In genomic region chr6:99189823-99190721, GRCh38 we compare ENCODE assay signal across 12 cellular contexts.
A peak's percentile ranks its signal among the peaks of the same experiment; 100 is the strongest.
DNase-seq lines count a peak whose midpoint lies in the region; ATAC-seq and TF ChIP-seq lines count a peak whose summit lies in the region.
"Had no signal": no experiment of that assay in that cellular context is flagged by ENCODE, and none has a peak within 500 bp of the region (broad histone marks: within the 10 kb centered on the region; RNA-seq: fewer than 3 reads in every experiment).

No MANE protein-coding gene starts in this region.

- H3K27me3 ChIP-seq in sigmoid colon (no peaks in the 10 kb centered on the region), tibial nerve (no peaks in the 10 kb centered on the region)

- ATAC-seq in HG03045 (IDR thresholded peaks at IDR 0.05; ENCODE audit: unreplicated experiment): peak; percentile 98
- ATAC-seq in activated naive CD8-positive, alpha-beta T cell treated with anti-CD3 and anti-CD28 coated beads, Interleukin-2, amount 50 U/mL, for 24 hours: peak; percentile 61

- H3K36me3 Mint-ChIP-seq in activated naive CD8-positive, alpha-beta T cell treated with anti-CD3 and anti-CD28 coated beads, Interleukin-2, amount 50 U/mL, for 24 hours (ENCODE audit: low read depth): no peaks in the 10 kb centered on the region

- no peak for TF ChIP-seq EP300 in sigmoid colon (IDR thresholded peaks at IDR 0.05)
- TF ChIP-seq EP300 in tibial nerve (IDR thresholded peaks at IDR 0.05): no peak

- H3K4me1 ChIP-seq in sigmoid colon: peaks cover 0 to 8% (median 3%) of the 10 kb centered on the region in 4 donors
- H3K4me1 ChIP-seq in tibial nerve: no peaks in the 10 kb centered on the region

- no peaks in the 10 kb centered on the region for H3K36me3 ChIP-seq in sigmoid colon
- no peaks in the 10 kb centered on the region for H3K36me3 ChIP-seq in tibial nerve

- WGBS in sigmoid colon, 2 donors: 75 to 77% methylated on average over 7 of the region's 7 CpGs
- WGBS in tibial nerve, 2 donors: 58 to 69% methylated on average over 7 of the region's 7 CpGs

- H3K4me3 Mint-ChIP-seq in activated naive CD8-positive, alpha-beta T cell treated with anti-CD3 and anti-CD28 coated beads, Interleukin-2, amount 50 U/mL, for 24 hours: no peak overlapping the region
- H3K4me3 Mint-ChIP-seq: T-helper 1 cell treated with Interleukin-12 subunit alpha and Interleukin-12 subunit beta and Interleukin-4 antibody, amounts not matched to agents 30 μg/mL and 1 μg/mL, for 36 hours had no signal

- no peak overlapping the region for H3K4me3 ChIP-seq in sigmoid colon
- no peak overlapping the region for H3K4me3 ChIP-seq in tibial nerve

- no peak for TF ChIP-seq POLR2A in sigmoid colon (IDR thresholded peaks at IDR 0.05)
- TF ChIP-seq POLR2A in tibial nerve (IDR thresholded peaks at IDR 0.05): no peak

- peaks cover 15% of the 10 kb centered on the region for H3K27me3 Mint-ChIP-seq in activated naive CD8-positive, alpha-beta T cell treated with anti-CD3 and anti-CD28 coated beads, Interleukin-2, amount 50 U/mL, for 24 hours

- no peak overlapping the region for H3K27ac Mint-ChIP-seq in activated naive CD8-positive, alpha-beta T cell treated with anti-CD3 and anti-CD28 coated beads, Interleukin-2, amount 50 U/mL, for 24 hours
- H3K27ac Mint-ChIP-seq: T-helper 1 cell treated with Interleukin-12 subunit alpha and Interleukin-12 subunit beta and Interleukin-4 antibody, amounts not matched to agents 30 μg/mL and 1 μg/mL, for 36 hours had no signal

- peaks cover 4% of the 10 kb centered on the region for H3K4me1 Mint-ChIP-seq in activated naive CD8-positive, alpha-beta T cell treated with anti-CD3 and anti-CD28 coated beads, Interleukin-2, amount 50 U/mL, for 24 hours

- H3K9me3 Mint-ChIP-seq in activated naive CD8-positive, alpha-beta T cell treated with anti-CD3 and anti-CD28 coated beads, Interleukin-2, amount 50 U/mL, for 24 hours: no peaks in the 10 kb centered on the region
- H3K9me3 Mint-ChIP-seq: T-helper 1 cell treated with Interleukin-12 subunit alpha and Interleukin-12 subunit beta and Interleukin-4 antibody, amounts not matched to agents 30 μg/mL and 1 μg/mL, for 36 hours had no signal

- H3K9me3 ChIP-seq in sigmoid colon (no peaks in the 10 kb centered on the region), tibial nerve (no peaks in the 10 kb centered on the region)

- intact Hi-C loops in sigmoid colon (cut with DNase I): no loop called here

- no peak overlapping the region for H3K27ac ChIP-seq in sigmoid colon
- H3K27ac ChIP-seq in tibial nerve: no peak overlapping the region

- TF ChIP-seq CTCF in GM20000 (IDR thresholded peaks at IDR 0.05; ENCODE audit: extremely low read depth, missing control alignments) (no peak), sigmoid colon (IDR thresholded peaks at IDR 0.05) (no peak), tibial nerve (IDR thresholded peaks at IDR 0.05) (no peak)

- peak; percentile 37 for DNase-seq in activated CD4-positive, alpha-beta T cell treated with anti-CD3 and anti-CD28 coated beads for 48 hours
- no peak for DNase-seq in activated CD4-positive, alpha-beta T cell treated with anti-CD3 and anti-CD28 coated beads for 4 hours
- DNase-seq in GM20000 (ENCODE audit: low spot score) (peak; percentile 65), sigmoid colon (no peak), tibial nerve (ENCODE audit: low spot score in 2 of 2) (no peak), hepatic stellate cell (ENCODE audit: low spot score) (no peak)
- no peak for DNase-seq in activated naive CD8-positive, alpha-beta T cell treated with anti-CD3 and anti-CD28 coated beads, Interleukin-2, amount 50 U/mL, for 24 hours
- DNase-seq: IMR-90, islet precursor cell, NCI-H510A had no signal

Comparison
In these comparisons a context has a peak if more than half of its experiments do, and no peak if none do; other contexts are left out.
1. DNase-seq: peak in activated CD4-positive, alpha-beta T cell treated with anti-CD3 and anti-CD28 coated beads for 48 hours (single experiment) and GM20000 (single experiment); none in activated CD4-positive, alpha-beta T cell treated with anti-CD3 and anti-CD28 coated beads for 4 hours (0 of 2), activated naive CD8-positive, alpha-beta T cell treated with anti-CD3 and anti-CD28 coated beads, Interleukin-2, amount 50 U/mL, for 24 hours (single experiment), sigmoid colon (single experiment), tibial nerve (0 of 2) and hepatic stellate cell (single experiment).